ENCODE assay signal across 15 cellular contexts in the genomic region with DNA sequence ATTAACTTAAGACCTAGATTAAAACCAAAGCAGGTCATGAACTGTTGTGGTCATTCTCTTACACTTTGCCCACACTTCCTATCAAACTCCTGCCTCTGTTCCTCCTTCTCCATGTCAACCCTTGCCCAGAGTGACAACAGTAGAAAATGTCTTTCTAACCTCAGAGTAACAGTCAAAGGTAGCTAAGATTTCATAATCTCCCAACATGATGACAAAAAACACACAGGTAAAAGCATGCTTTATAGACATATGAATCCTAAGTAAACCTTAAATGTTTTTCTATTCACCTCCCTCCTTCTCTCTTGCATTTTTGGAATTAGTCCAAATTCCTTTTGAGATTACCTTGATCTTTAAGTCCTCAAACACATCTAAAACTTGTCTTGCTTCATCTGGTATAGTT.
DNase-seq lines count a peak whose midpoint lies in the region; ATAC-seq, FAIRE-seq and TF ChIP-seq lines count a peak whose summit lies in the region.
"Had no signal": no experiment of that assay in that cellular context is flagged by ENCODE, and none has a peak within 500 bp of the region (broad histone marks: within the 10 kb centered on the region; RNA-seq: fewer than 3 reads in every experiment).

No MANE protein-coding gene starts in this region.

- no peak for FAIRE-seq in bronchial epithelial cell (lab: Jason Lieb, UNC)

- no peak for TF ChIP-seq CTCF in bronchial epithelial cell (IDR thresholded peaks at IDR 0.05; ENCODE audit: insufficient read depth, low read length, severe bottlenecking)
- no peak for TF ChIP-seq CTCF in upper lobe of left lung (IDR thresholded peaks at IDR 0.05)
- no peak for TF ChIP-seq CTCF in heart left ventricle (IDR thresholded peaks at IDR 0.05)

- TF ChIP-seq POLR2A in upper lobe of left lung (IDR thresholded peaks at IDR 0.05) = no peak
- no peak for TF ChIP-seq POLR2A in heart left ventricle (IDR thresholded peaks at IDR 0.05)

- H3K27ac ChIP-seq in upper lobe of left lung (no peak overlapping the region), heart left ventricle (no peak overlapping the region)
- H3K27ac ChIP-seq: psoas muscle had no signal

- TF ChIP-seq EP300 in upper lobe of left lung (IDR thresholded peaks at IDR 0.05) = no peak

- no peaks in the 10 kb centered on the region for H3K36me3 ChIP-seq in bronchial epithelial cell (ENCODE audit: control insufficient read depth, insufficient read depth, low read length)
- H3K36me3 ChIP-seq in upper lobe of left lung = no peaks in the 10 kb centered on the region
- H3K36me3 ChIP-seq in heart left ventricle = no peaks in the 10 kb centered on the region

- DNase-seq in bronchial epithelial cell (ENCODE audit: low read depth) (peak; percentile 76), left ventricle myocardium superior (no peak), upper lobe of left lung (no peak), occipital lobe (lab: John Stamatoyannopoulos, UW) (no peak), heart left ventricle (no peak)
- DNase-seq: activated CD4-positive, alpha-beta memory T cell treated with anti-CD3 and anti-CD28 coated beads, Interleukin-2, amount 10 ng/mL, durations not matched to agents 7 days and 5 days; H9; naive thymus-derived CD4-positive, alpha-beta T cell; NCI-H2081 treated with DMSO at 0.1 percent for 48 hours; psoas muscle; stimulated activated naive CD4-positive, alpha-beta T cell treated with Interleukin-2 at 50 U/mL for 16 hours had no signal

- intact Hi-C loops in left ventricle myocardium superior (cut with micrococcal nuclease) = no loop called here
- intact Hi-C loops in heart left ventricle (cut with DNase I) = no loop called here

- no peak overlapping the region for H3K4me3 ChIP-seq in bronchial epithelial cell (ENCODE audit: low read depth, low read length)
- H3K4me3 ChIP-seq in upper lobe of left lung = no peak overlapping the region
- H3K4me3 ChIP-seq in heart left ventricle = no peak overlapping the region
- H3K4me3 ChIP-seq: psoas muscle had no signal

- H3K4me1 ChIP-seq in upper lobe of left lung (no peaks in the 10 kb centered on the region), heart left ventricle (no peaks in the 10 kb centered on the region)
- H3K4me1 ChIP-seq: psoas muscle had no signal

- H3K9me3 ChIP-seq in upper lobe of left lung (no peaks in the 10 kb centered on the region), heart left ventricle (peaks cover 0 to 13% (median 0%) of the 10 kb centered on the region in 12 donors)

- ATAC-seq in GM18517 (IDR thresholded peaks at IDR 0.05; ENCODE audit: unreplicated experiment) (peak; percentile 8), GM21390 (IDR thresholded peaks at IDR 0.05; ENCODE audit: unreplicated experiment) (peak; percentile 24), HG03103 (IDR thresholded peaks at IDR 0.05; ENCODE audit: low read depth, unreplicated experiment) (peak; percentile 21), left ventricle myocardium superior (no peak), upper lobe of left lung (ENCODE audit: low FRiP score in 2 of 2) (no peak), heart left ventricle (no peak)
- ATAC-seq: naive thymus-derived CD4-positive, alpha-beta T cell; Panc1 had no signal

- H3K27me3 ChIP-seq in bronchial epithelial cell (ENCODE audit: control insufficient read depth, insufficient read depth, low read length) = no peaks in the 10 kb centered on the region
- H3K27me3 ChIP-seq in upper lobe of left lung = no peaks in the 10 kb centered on the region
- no peaks in the 10 kb centered on the region for H3K27me3 ChIP-seq in heart left ventricle

Comparison
In these comparisons a context has a peak if more than half of its experiments do, and no peak if none do; other contexts are left out.
1. ATAC-seq: peak in GM18517 (single experiment), GM21390 (single experiment) and HG03103 (single experiment); none in left ventricle myocardium superior (single experiment), upper lobe of left lung (0 of 2) and heart left ventricle (0 of 4).